Comparison of ENCODE assay signal across 8 cellular contexts in genomic region chr14:103078420-103078749, GRCh38. TPM values are rescaled to one million over a fixed set of nuclear protein-coding genes. Genes with fewer than 3 reads are reported as not detected.
DNase-seq lines count a peak whose midpoint lies in the region; ATAC-seq, FAIRE-seq and TF ChIP-seq lines count a peak whose summit lies in the region.

No MANE protein-coding gene starts in this region.

- no peaks in the 10 kb centered on the region for H3K36me3 ChIP-seq in bronchial epithelial cell (ENCODE audit: control insufficient read depth, insufficient read depth, low read length)
- no peaks in the 10 kb centered on the region for H3K36me3 ChIP-seq in kidney epithelial cell (ENCODE audit: control insufficient read depth, insufficient read depth, low read length)

- DNase-seq in DMS79 treated with DMSO at 0.1 percent for 48 hours (lab: John Stamatoyannopoulos, UW), result peak; percentile 85
- peak; percentile 85 for DNase-seq in NCI-H2227 (lab: John Stamatoyannopoulos, UW; ENCODE audit: unreplicated experiment)
- peak; percentile 67 for DNase-seq in bronchial epithelial cell (ENCODE audit: low read depth)
- DNase-seq in kidney epithelial cell (ENCODE audit: low read depth), result no peak
- DNase-seq in stimulated activated CD4-positive, alpha-beta T cell treated with anti-CD3 and anti-CD28 coated beads, Interleukin-1b, Interleukin-23, amount 100 ng/mL, for 48 hours, result peak; percentile 78

- H3K27me3 ChIP-seq in bronchial epithelial cell (ENCODE audit: control insufficient read depth, insufficient read depth, low read length) (no peaks in the 10 kb centered on the region), kidney epithelial cell (ENCODE audit: control insufficient read depth, insufficient read depth, low read length) (peaks cover 4% of the 10 kb centered on the region)

- no peak overlapping the region for H3K4me3 ChIP-seq in WI38 (ENCODE audit: low read depth, low read length)
- no peak overlapping the region for H3K4me3 ChIP-seq in bronchial epithelial cell (ENCODE audit: low read depth, low read length)
- no peak overlapping the region for H3K4me3 ChIP-seq in kidney epithelial cell (ENCODE audit: low read depth, low read length)

- ATAC-seq in HG02981 (IDR thresholded peaks at IDR 0.05; ENCODE audit: unreplicated experiment) (peak; percentile 56), GM19467 (IDR thresholded peaks at IDR 0.05; ENCODE audit: unreplicated experiment) (no peak)

- TF ChIP-seq CTCF in WI38 (IDR thresholded peaks at IDR 0.05; ENCODE audit: low read depth, low read length) (peak; percentile 91), bronchial epithelial cell (IDR thresholded peaks at IDR 0.05; ENCODE audit: insufficient read depth, low read length, severe bottlenecking) (peak; percentile 87), kidney epithelial cell (IDR thresholded peaks at IDR 0.05; ENCODE audit: insufficient read depth, low read length, poor library complexity, severe bottlenecking) (peak; percentile 79)

- no peak for FAIRE-seq in bronchial epithelial cell (lab: Jason Lieb, UNC)

RNA-seq across cellular contexts. Expression of gene LBHD2, which starts 5.6 kb away (rescaled TPM):
- total RNA-seq in bronchial epithelial cell (not detected in 2 replicates), kidney epithelial cell (not detected in 2 replicates)

RNA-seq across cellular contexts. Expression of gene EXOC3L4, which starts 16.1 kb away (rescaled TPM):
- total RNA-seq in bronchial epithelial cell (0.26 TPM in 1 of 2 replicates, not detected in the other), kidney epithelial cell (0.34 and 0.46 TPM in 2 replicates)

RNA-seq across cellular contexts. Expression of gene CDC42BPB, which starts 21.0 kb away (rescaled TPM):
- total RNA-seq in bronchial epithelial cell, result 55.0 and 85.6 TPM in 2 replicates
- 147 and 167 TPM in 2 replicates for total RNA-seq in kidney epithelial cell

RNA-seq across cellular contexts. Expression of gene TNFAIP2, which starts 44.9 kb away (rescaled TPM):
- total RNA-seq in bronchial epithelial cell (5.3 and 21.1 TPM in 2 replicates), kidney epithelial cell (152 and 154 TPM in 2 replicates)
